In the genomic region with DNA sequence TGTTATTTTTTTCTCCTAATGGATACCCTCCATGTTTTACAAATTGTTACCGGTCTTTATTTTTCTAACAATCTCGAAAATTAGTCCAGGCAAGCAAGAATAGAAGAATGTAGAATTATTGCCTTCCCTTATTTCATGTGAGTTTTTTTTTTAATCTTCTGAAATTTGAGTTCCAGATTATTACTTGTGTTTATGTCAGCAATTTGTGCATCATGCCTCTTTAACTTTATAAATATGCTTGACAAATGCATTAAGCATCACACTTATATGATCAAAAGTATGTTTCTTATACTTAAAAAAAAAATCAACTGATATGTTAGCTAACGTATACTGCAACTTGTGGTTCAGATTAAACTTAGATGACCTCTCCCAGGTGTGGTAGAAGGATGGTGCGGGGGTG, we compare ENCODE assay signal across 27 cellular contexts.
"Had no signal": no experiment of that assay in that cellular context is flagged by ENCODE, and none has a peak within 500 bp of the region (broad histone marks: within the 10 kb centered on the region; RNA-seq: fewer than 3 reads in every experiment).

No MANE protein-coding gene starts in this region.

- H3K27ac ChIP-seq: stomach, suprapubic skin, testis, thoracic aorta, thyroid gland, tibial artery, tibial nerve, transverse colon, upper lobe of left lung, upper lobe of right lung, uterus, vagina had no signal

- FAIRE-seq: urothelium cell line had no signal

- H3K4me3 ChIP-seq: stomach, suprapubic skin, testis, thoracic aorta, thyroid gland, tibial artery, tibial nerve, transverse colon, upper lobe of left lung, upper lobe of right lung, uterus, vagina had no signal

- H3K36me3 ChIP-seq: stomach, suprapubic skin, thoracic aorta, thyroid gland, tibial artery, tibial nerve, transverse colon, upper lobe of left lung, upper lobe of right lung, uterus, vagina had no signal

- H3K9me3 ChIP-seq: suprapubic skin, testis, thoracic aorta, thyroid gland, tibial artery, tibial nerve, upper lobe of right lung, uterus, vagina had no signal

- H3K27me3 ChIP-seq: stomach, suprapubic skin, testis, thyroid gland, tibial artery, tibial nerve, transverse colon, upper lobe of left lung, upper lobe of right lung, uterus, vagina had no signal

- DNase-seq: stimulated activated CD4-positive, alpha-beta T cell treated with anti-CD3 and anti-CD28 coated beads, Interleukin-2, amount 100 ng/mL, for 48 hours; stimulated activated CD4-positive, alpha-beta T cell treated with anti-CD3 and anti-CD28 coated beads, Interleukin-4, amount 100 ng/mL, for 1 hour; stimulated activated CD4-positive, alpha-beta T cell treated with anti-CD3 and anti-CD28 coated beads, Interleukin-4, amount 100 ng/mL, for 24 hours; stimulated activated CD4-positive, alpha-beta T cell treated with anti-CD3 and anti-CD28 coated beads, Interleukin-4, amount 100 ng/mL, for 4 hours; stimulated activated CD8-positive, alpha-beta memory T cell treated with anti-CD3 and anti-CD28 coated beads, Interleukin-4, amount 100 ng/mL, for 48 hours; stimulated activated naive B cell treated with anti-CD40 and anti-IgM and Interleukin-4, amounts not matched to agents 10 μg/mL and 1 μg/mL and 100 μg/mL, for 72 hours; stimulated activated naive CD4-positive, alpha-beta T cell; stimulated activated naive CD4-positive, alpha-beta T cell treated with Interleukin-2 at 50 U/mL for 16 hours; stimulated activated naive CD8-positive, alpha-beta T cell treated with anti-CD3 and anti-CD28 coated beads, Interleukin-15, amount 100 ng/mL, for 72 hours; stimulated activated naive CD8-positive, alpha-beta T cell treated with anti-CD3 and anti-CD28 coated beads, Interleukin-15, Interleukin-2, amounts not matched to agents 100 U/mL and 50 U/mL, for 24 hours; stomach; substantia nigra; testis; thyroid gland; tibial artery; transverse colon; trophoblast cell; upper lobe of left lung; upper lobe of right lung; uterus had no signal

- H3K4me1 ChIP-seq: stomach, suprapubic skin, testis, thyroid gland, tibial artery, tibial nerve, transverse colon, upper lobe of left lung, upper lobe of right lung, uterus, vagina had no signal

- ATAC-seq: stimulated activated effector memory CD8-positive, alpha-beta T cell treated with anti-CD3 and anti-CD28 coated beads, Interleukin-12 subunit alpha, Interleukin-12 subunit beta, amount 100 ng/mL, for 72 hours; stimulated activated memory B cell treated with anti-CD40 and anti-IgM and Interleukin-4, amounts not matched to agents 10 μg/mL and 1 μg/mL and 100 μg/mL, for 72 hours; stimulated activated naive B cell treated with anti-CD40 and anti-IgM and Interleukin-4, amounts not matched to agents 10 μg/mL and 1 μg/mL and 100 μg/mL, for 72 hours; stimulated activated naive CD8-positive, alpha-beta T cell treated with anti-CD3 and anti-CD28 coated beads, Interleukin-15, amount 100 ng/mL, for 72 hours; stimulated activated naive CD8-positive, alpha-beta T cell treated with anti-CD3 and anti-CD28 coated beads, Interleukin-15, Interleukin-2, amounts not matched to agents 100 U/mL and 50 U/mL, for 24 hours; upper lobe of right lung had no signal
